7 cellular contexts compared by ENCODE assay signal in the genomic region with DNA sequence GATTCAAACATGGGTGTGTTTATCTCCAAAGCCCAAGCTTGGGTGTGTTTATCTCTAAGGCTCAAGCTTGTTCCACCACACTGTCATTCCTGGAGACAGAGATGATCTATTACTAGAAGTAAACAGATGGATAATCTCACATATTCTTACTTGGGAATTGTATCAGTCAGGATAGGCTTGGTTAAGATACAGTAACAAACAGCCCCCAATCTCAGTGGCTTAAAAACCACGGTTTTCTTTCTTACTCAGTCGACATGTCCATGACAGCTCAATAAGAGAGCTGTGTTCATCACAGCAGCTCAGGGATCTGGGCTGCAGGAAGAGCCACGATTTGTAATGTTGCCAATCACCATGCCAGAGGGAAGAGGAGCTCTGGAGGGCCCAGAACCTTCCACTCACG.
"Had no signal": no experiment of that assay in that cellular context is flagged by ENCODE, and none has a peak within 500 bp of the region (broad histone marks: within the 10 kb centered on the region; RNA-seq: fewer than 3 reads in every experiment).

No MANE protein-coding gene starts in this region.

- DNase-seq: H9, HCEC 1CT, HFFc6, Karpas-422, KBM-7 had no signal

- H3K27ac Mint-ChIP-seq: GM23338, H9, HFFc6 had no signal

- ATAC-seq: GM23338 had no signal

- H3K9ac ChIP-seq: KMS-11 had no signal

- H2AFZ ChIP-seq: GM23338 had no signal

- H3K27ac ChIP-seq: KMS-11 had no signal

- H3K4me3 ChIP-seq: GM23338 had no signal

- H3K4me3 Mint-ChIP-seq: GM23338, H9, HFFc6 had no signal

- H3K4me2 ChIP-seq: GM23338, KMS-11 had no signal

- H3K9me3 Mint-ChIP-seq: GM23338, HFFc6 had no signal
